Comparison of ENCODE assay signal across 10 cellular contexts in the genomic region with DNA sequence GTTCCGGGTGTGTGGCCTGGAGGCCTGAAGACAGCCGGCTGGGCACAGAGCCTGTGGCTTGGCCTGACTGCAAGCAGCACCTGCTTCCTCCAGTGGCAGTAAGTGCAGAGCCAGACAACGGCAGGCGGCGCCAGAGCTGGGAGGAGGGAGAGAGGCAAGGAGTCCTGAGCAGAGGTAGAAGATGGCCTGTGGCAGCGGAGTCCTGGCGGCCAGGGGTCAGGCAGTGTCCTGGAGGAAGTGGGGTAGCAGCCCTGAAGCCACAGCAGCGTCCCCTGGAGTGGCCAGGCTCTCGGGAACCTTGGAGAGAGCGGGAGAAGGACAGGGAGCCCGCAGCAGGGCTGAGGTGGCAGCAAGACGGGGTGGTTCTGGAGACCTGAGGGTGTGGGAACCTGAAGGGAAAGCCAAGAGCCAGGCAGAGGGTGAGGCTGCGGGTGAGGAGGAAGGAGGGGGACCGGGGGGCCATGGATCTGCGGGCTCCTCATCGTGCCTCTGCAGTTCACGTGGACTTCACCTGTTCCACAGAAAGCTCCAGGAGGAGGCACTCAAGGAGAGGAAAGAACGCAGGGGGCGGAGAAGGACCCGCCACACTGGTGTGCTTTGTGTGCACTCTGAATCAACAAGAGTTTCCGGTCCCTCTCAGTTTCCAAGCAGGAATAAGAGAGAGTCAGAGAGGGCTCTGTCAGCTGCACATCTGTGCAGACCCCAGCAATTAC.
DNase-seq lines count a peak whose midpoint lies in the region; ATAC-seq and TF ChIP-seq lines count a peak whose summit lies in the region.
"Had no signal": no experiment of that assay in that cellular context is flagged by ENCODE, and none has a peak within 500 bp of the region (broad histone marks: within the 10 kb centered on the region; RNA-seq: fewer than 3 reads in every experiment).

No MANE protein-coding gene starts in this region.

- TF ChIP-seq CTCF in omental fat pad (IDR thresholded peaks at IDR 0.05) (no peak), ovary (IDR thresholded peaks at IDR 0.05) (no peak)

- intact Hi-C loops in ovary (cut with DNase I) = no loop called here

- H3K4me1 ChIP-seq in ovary (ENCODE audit: insufficient read depth) = no peaks in the 10 kb centered on the region

- H3K27ac ChIP-seq in ovary = no peak overlapping the region

- DNase-seq in DMS153 treated with DMSO at 0.1 percent for 48 hours (lab: John Stamatoyannopoulos, UW; ENCODE audit: unreplicated experiment) (peak; percentile 72), NCI-H2029 treated with DMSO at 0.1 percent for 48 hours (lab: John Stamatoyannopoulos, UW) (peak; percentile 30), cerebellar nuclear complex (lab: John Stamatoyannopoulos, UW) (peak; percentile 34 to 50), omental fat pad (ENCODE audit: low spot score) (peak; percentile 17), ovary (no peak)
- no peak for DNase-seq in stimulated activated CD4-positive, alpha-beta T cell treated with anti-CD3 and anti-CD28 coated beads, Interleukin-4, amount 100 ng/mL, for 24 hours
- no peak for DNase-seq in activated naive CD4-positive, alpha-beta T cell (lab: John Stamatoyannopoulos, UW)
- DNase-seq: activated CD8-positive, alpha-beta memory T cell treated with anti-CD3 and anti-CD28 coated beads, Interleukin-2, amount 50 U/mL, for 48 hours; right cardiac atrium had no signal

- 76 to 81% (median 78%) methylated on average over 21 of the region's 21 CpGs for WGBS in ovary, 3 donors

- H3K27me3 ChIP-seq in ovary = no peaks in the 10 kb centered on the region

- no peaks in the 10 kb centered on the region for H3K36me3 ChIP-seq in ovary

- no peaks in the 10 kb centered on the region for H3K9me3 ChIP-seq in ovary

- no peak for TF ChIP-seq EP300 in ovary (IDR thresholded peaks at IDR 0.05)

- H3K4me3 ChIP-seq in ovary = no peak overlapping the region

- ATAC-seq in omental fat pad (ENCODE audit: low FRiP score) (peak; percentile 19), GM21367 (IDR thresholded peaks at IDR 0.05; ENCODE audit: unreplicated experiment) (no peak)

- no peak for TF ChIP-seq POLR2A in ovary (IDR thresholded peaks at IDR 0.05)

Comparison
In these comparisons a context has a peak if more than half of its experiments do, and no peak if none do; other contexts are left out.
1. DNase-seq: peak in DMS153 treated with DMSO at 0.1 percent for 48 hours (single experiment), NCI-H2029 treated with DMSO at 0.1 percent for 48 hours (single experiment), cerebellar nuclear complex (2 of 2) and omental fat pad (single experiment); none in ovary (0 of 5), stimulated activated CD4-positive, alpha-beta T cell treated with anti-CD3 and anti-CD28 coated beads, Interleukin-4, amount 100 ng/mL, for 24 hours (single experiment) and activated naive CD4-positive, alpha-beta T cell (0 of 4).